Comparison of ENCODE assay signal across 16 cellular contexts in genomic region chr13:114328034-114328433, GRCh38.
"Had no signal": no experiment of that assay in that cellular context is flagged by ENCODE, and none has a peak within 500 bp of the region (broad histone marks: within the 10 kb centered on the region; RNA-seq: fewer than 3 reads in every experiment).

No MANE protein-coding gene starts in this region.

- H3K4me3 Mint-ChIP-seq: activated B cell treated with CpG ODN at 0.5 μM for 24 hours; activated naive CD8-positive, alpha-beta T cell treated with anti-CD3 and anti-CD28 coated beads, Interleukin-2, amount 50 U/mL, for 24 hours; naive B cell had no signal

- H3K9me3 Mint-ChIP-seq: activated B cell treated with CpG ODN at 0.5 μM for 24 hours; activated naive CD8-positive, alpha-beta T cell treated with anti-CD3 and anti-CD28 coated beads, Interleukin-2, amount 50 U/mL, for 24 hours; naive B cell had no signal

- ATAC-seq: activated naive CD8-positive, alpha-beta T cell treated with anti-CD3 and anti-CD28 coated beads, Interleukin-2, amount 50 U/mL, for 24 hours; foreskin keratinocyte; heart right ventricle had no signal

- H3K27me3 Mint-ChIP-seq: activated B cell treated with CpG ODN at 0.5 μM for 24 hours; activated naive CD8-positive, alpha-beta T cell treated with anti-CD3 and anti-CD28 coated beads, Interleukin-2, amount 50 U/mL, for 24 hours; naive B cell had no signal

- H3K4me3 ChIP-seq: ascending aorta, cardiac muscle cell, heart right ventricle, skin epidermis, transverse colon had no signal

- DNase-seq: activated B cell treated with CpG ODN at 0.5 μM for 24 hours; activated CD4-positive, alpha-beta T cell treated with anti-CD3 and anti-CD28 coated beads, Interleukin-2, amount 50 U/mL, for 4 hours; activated gamma-delta T cell; activated naive CD8-positive, alpha-beta T cell treated with anti-CD3 and anti-CD28 coated beads, Interleukin-2, amount 50 U/mL, for 24 hours; activated T-cell treated with anti-CD3 and anti-CD28 coated beads, Interleukin-2, amount 50 U/mL, for 48 hours; foreskin keratinocyte; heart right ventricle; kidney; naive B cell; SW 1271; transverse colon had no signal

- H3K9me3 ChIP-seq: ascending aorta, heart right ventricle, neutrophil, transverse colon had no signal

- FAIRE-seq: endothelial cell of umbilical vein, kidney had no signal

- H3K27me3 ChIP-seq: ascending aorta, cardiac muscle cell, foreskin keratinocyte, heart right ventricle, neutrophil, transverse colon had no signal

- H3K4me1 ChIP-seq: ascending aorta, foreskin keratinocyte had no signal

- H3K27ac ChIP-seq: ascending aorta, cardiac muscle cell, foreskin keratinocyte, heart right ventricle, neutrophil, skin epidermis had no signal

- H3K27ac Mint-ChIP-seq: activated B cell treated with CpG ODN at 0.5 μM for 24 hours; activated naive CD8-positive, alpha-beta T cell treated with anti-CD3 and anti-CD28 coated beads, Interleukin-2, amount 50 U/mL, for 24 hours had no signal
